In the genomic region with DNA sequence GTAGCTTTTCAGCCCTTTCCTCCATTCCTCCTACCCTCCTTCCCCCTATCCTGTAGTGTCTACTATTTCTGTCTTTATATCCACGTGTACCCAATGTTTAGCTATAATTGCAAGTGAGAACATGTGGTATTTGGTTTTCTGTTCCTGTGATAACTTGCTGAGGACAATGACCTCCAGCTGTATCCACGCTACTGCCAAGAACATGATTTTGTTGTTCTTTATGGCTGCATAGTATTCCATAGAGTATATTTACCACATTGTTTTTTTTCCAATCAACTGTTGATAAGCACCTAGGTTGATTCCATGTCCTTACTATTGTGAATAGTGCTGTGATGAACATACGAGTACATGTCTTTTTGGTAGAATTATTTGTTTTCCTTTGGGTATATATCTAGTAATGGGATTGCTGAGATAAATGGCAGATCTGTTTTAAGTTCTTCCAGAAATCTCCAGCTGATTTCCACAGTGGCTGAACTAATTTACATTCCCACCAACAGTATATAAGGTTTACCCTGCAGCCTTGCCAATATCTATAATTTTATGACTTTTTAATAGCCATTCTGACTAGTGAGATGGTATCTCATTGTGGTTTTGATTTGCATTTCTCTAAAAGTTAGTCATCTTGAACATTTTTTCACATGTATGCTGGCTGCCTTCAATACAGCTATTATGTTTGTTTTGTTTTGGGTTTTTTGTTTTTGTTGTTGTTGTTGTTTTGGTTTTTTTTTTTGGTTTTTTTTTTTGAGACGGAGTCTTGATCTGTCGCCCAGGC, we compare ENCODE assay signal across 20 cellular contexts.
"Had no signal": no experiment of that assay in that cellular context is flagged by ENCODE, and none has a peak within 500 bp of the region (broad histone marks: within the 10 kb centered on the region; RNA-seq: fewer than 3 reads in every experiment).

No MANE protein-coding gene starts in this region.

- H3K27me3 Mint-ChIP-seq: activated CD4-positive, alpha-beta T cell treated with anti-CD3 and anti-CD28 coated beads, Interleukin-2, amount 10 ng/mL, durations not matched to agents 24 days and 14 days; activated naive CD8-positive, alpha-beta T cell; stimulated activated naive B cell treated with anti-CD40 and anti-IgM and Interleukin-4, amounts not matched to agents 10 μg/mL and 1 μg/mL and 100 μg/mL, for 72 hours; type B pancreatic cell had no signal

- DNase-seq: activated CD4-positive, alpha-beta T cell treated with anti-CD3 and anti-CD28 coated beads, Interleukin-2, amount 10 ng/mL, durations not matched to agents 24 days and 14 days; activated T-cell treated with anti-CD3 and anti-CD28 coated beads for 4 hours; caudate nucleus; colonic mucosa; kidney; left ventricle myocardium inferior; nephron progenitor cell; psoas muscle; spleen; stimulated activated CD4-positive, alpha-beta T cell treated with anti-CD3 and anti-CD28 coated beads, Interleukin-1b, Interleukin-23, amount 100 ng/mL, for 48 hours; stimulated activated naive B cell treated with anti-CD40 and anti-IgM and Interleukin-4, amounts not matched to agents 10 μg/mL and 1 μg/mL and 100 μg/mL, for 72 hours; T-helper 1 cell had no signal

- H2AFZ ChIP-seq: hepatocyte had no signal

- H3K79me2 ChIP-seq: hepatocyte had no signal

- H3K4me1 Mint-ChIP-seq: activated CD4-positive, alpha-beta T cell treated with anti-CD3 and anti-CD28 coated beads, Interleukin-2, amount 10 ng/mL, durations not matched to agents 24 days and 14 days; nephron progenitor cell; stimulated activated naive B cell treated with anti-CD40 and anti-IgM and Interleukin-4, amounts not matched to agents 10 μg/mL and 1 μg/mL and 100 μg/mL, for 72 hours had no signal

- H3K4me3 Mint-ChIP-seq: activated CD4-positive, alpha-beta T cell treated with anti-CD3 and anti-CD28 coated beads, Interleukin-2, amount 10 ng/mL, durations not matched to agents 24 days and 14 days; activated naive CD8-positive, alpha-beta T cell; nephron progenitor cell; stimulated activated naive B cell treated with anti-CD40 and anti-IgM and Interleukin-4, amounts not matched to agents 10 μg/mL and 1 μg/mL and 100 μg/mL, for 72 hours; type B pancreatic cell had no signal

- H3K27ac ChIP-seq: ascending aorta, colonic mucosa, gastroesophageal sphincter, hepatocyte, left ventricle myocardium inferior, psoas muscle, spleen, VCaP had no signal

- FAIRE-seq: endothelial cell of umbilical vein, kidney had no signal

- H3K4me2 ChIP-seq: hepatocyte had no signal

- H3K27me3 ChIP-seq: ascending aorta, colonic mucosa, gastroesophageal sphincter, hepatocyte, spleen had no signal

- H3K9me3 ChIP-seq: ascending aorta, colonic mucosa, gastroesophageal sphincter, left ventricle myocardium inferior, psoas muscle, spleen had no signal

- H3K9me3 Mint-ChIP-seq: activated CD4-positive, alpha-beta T cell treated with anti-CD3 and anti-CD28 coated beads, Interleukin-2, amount 10 ng/mL, durations not matched to agents 24 days and 14 days; nephron progenitor cell; stimulated activated naive B cell treated with anti-CD40 and anti-IgM and Interleukin-4, amounts not matched to agents 10 μg/mL and 1 μg/mL and 100 μg/mL, for 72 hours; type B pancreatic cell had no signal

- H3K4me3 ChIP-seq: ascending aorta, colonic mucosa, gastroesophageal sphincter, hepatocyte, left ventricle myocardium inferior, psoas muscle, spleen had no signal

- H3K27ac Mint-ChIP-seq: activated CD4-positive, alpha-beta T cell treated with anti-CD3 and anti-CD28 coated beads, Interleukin-2, amount 10 ng/mL, durations not matched to agents 24 days and 14 days; activated naive CD8-positive, alpha-beta T cell; nephron progenitor cell; type B pancreatic cell had no signal

- ATAC-seq: gastroesophageal sphincter; psoas muscle; sciatic nerve; stimulated activated naive B cell treated with anti-CD40 and anti-IgM and Interleukin-4, amounts not matched to agents 10 μg/mL and 1 μg/mL and 100 μg/mL, for 72 hours had no signal

- H3K4me1 ChIP-seq: ascending aorta, colonic mucosa, gastroesophageal sphincter, left ventricle myocardium inferior, psoas muscle, spleen had no signal
